In genomic region chr6:107587402-107587801, GRCh38 we compare ENCODE assay signal across 17 cellular contexts.
"Had no signal": no experiment of that assay in that cellular context is flagged by ENCODE, and none has a peak within 500 bp of the region (broad histone marks: within the 10 kb centered on the region; RNA-seq: fewer than 3 reads in every experiment).

No MANE protein-coding gene starts in this region.

- H3K9me3 Mint-ChIP-seq: activated CD4-positive, alpha-beta memory T cell treated with anti-CD3 and anti-CD28 coated beads for 36 hours; activated naive CD4-positive, alpha-beta T cell treated with anti-CD3 and anti-CD28 coated beads for 36 hours; activated naive CD8-positive, alpha-beta T cell treated with anti-CD3 and anti-CD28 coated beads, Interleukin-2, amount 10 ng/mL, durations not matched to agents 7 days and 5 days; activated T-cell treated with anti-CD3 and anti-CD28 coated beads, Interleukin-2, amount 50 U/mL, for 72 hours; dendritic cell treated with granulocyte-macrophage colony-stimulating factor and Interleukin-4, amounts not matched to agents 40 ng/mL and 50 ng/mL, for 4 days; T-helper 1 cell treated with Interleukin-12 subunit alpha and Interleukin-12 subunit beta and Interleukin-4 antibody, amounts not matched to agents 30 μg/mL and 1 μg/mL, for 36 hours had no signal

- H3K4me3 ChIP-seq: tibial artery had no signal

- H3K27me3 ChIP-seq: tibial artery had no signal

- H3K36me3 ChIP-seq: tibial artery had no signal

- H3K4me3 Mint-ChIP-seq: activated CD4-positive, alpha-beta memory T cell treated with anti-CD3 and anti-CD28 coated beads for 36 hours; activated naive CD4-positive, alpha-beta T cell treated with anti-CD3 and anti-CD28 coated beads for 36 hours; activated naive CD8-positive, alpha-beta T cell treated with anti-CD3 and anti-CD28 coated beads, Interleukin-2, amount 10 ng/mL, durations not matched to agents 7 days and 5 days; activated T-cell treated with anti-CD3 and anti-CD28 coated beads, Interleukin-2, amount 50 U/mL, for 72 hours; dendritic cell treated with granulocyte-macrophage colony-stimulating factor and Interleukin-4, amounts not matched to agents 40 ng/mL and 50 ng/mL, for 4 days; T-helper 1 cell treated with Interleukin-12 subunit alpha and Interleukin-12 subunit beta and Interleukin-4 antibody, amounts not matched to agents 30 μg/mL and 1 μg/mL, for 36 hours had no signal

- H3K27ac Mint-ChIP-seq: activated CD4-positive, alpha-beta memory T cell treated with anti-CD3 and anti-CD28 coated beads for 36 hours; activated naive CD4-positive, alpha-beta T cell treated with anti-CD3 and anti-CD28 coated beads for 36 hours; activated naive CD8-positive, alpha-beta T cell treated with anti-CD3 and anti-CD28 coated beads, Interleukin-2, amount 10 ng/mL, durations not matched to agents 7 days and 5 days; activated T-cell treated with anti-CD3 and anti-CD28 coated beads, Interleukin-2, amount 50 U/mL, for 72 hours; dendritic cell treated with granulocyte-macrophage colony-stimulating factor and Interleukin-4, amounts not matched to agents 40 ng/mL and 50 ng/mL, for 4 days; T-helper 1 cell treated with Interleukin-12 subunit alpha and Interleukin-12 subunit beta and Interleukin-4 antibody, amounts not matched to agents 30 μg/mL and 1 μg/mL, for 36 hours had no signal

- H3K4me1 Mint-ChIP-seq: activated naive CD8-positive, alpha-beta T cell treated with anti-CD3 and anti-CD28 coated beads, Interleukin-2, amount 10 ng/mL, durations not matched to agents 7 days and 5 days had no signal

- H3K27ac ChIP-seq: tibial artery had no signal

- DNase-seq: activated CD4-positive, alpha-beta memory T cell treated with anti-CD3 and anti-CD28 coated beads for 36 hours; activated CD4-positive, alpha-beta T cell treated with anti-CD3 and anti-CD28 coated beads for 48 hours; activated effector memory CD4-positive, alpha-beta T cell treated with Interleukin-2 at 50 U/mL for 16 hours; activated naive CD4-positive, alpha-beta T cell treated with anti-CD3 and anti-CD28 coated beads for 36 hours; activated naive CD8-positive, alpha-beta T cell treated with anti-CD3 and anti-CD28 coated beads, Interleukin-2, amount 10 ng/mL, durations not matched to agents 7 days and 5 days; activated T-cell treated with anti-CD3 and anti-CD28 coated beads, Interleukin-2, amount 50 U/mL, for 72 hours; amygdala; effector CD8-positive, alpha-beta T cell; erythroblast; foreskin fibroblast; mesenchymal stem cell; stimulated activated CD4-positive, alpha-beta T cell treated with anti-CD3 and anti-CD28 coated beads, Interleukin-4, amount 100 ng/mL, for 4 hours; stimulated activated naive CD8-positive, alpha-beta T cell treated with anti-CD3 and anti-CD28 coated beads, Interleukin-15, Interleukin-2, amounts not matched to agents 100 U/mL and 50 U/mL, for 24 hours; T1000; tibial artery had no signal

- H3K36me3 Mint-ChIP-seq: activated CD4-positive, alpha-beta memory T cell treated with anti-CD3 and anti-CD28 coated beads for 36 hours; activated naive CD8-positive, alpha-beta T cell treated with anti-CD3 and anti-CD28 coated beads, Interleukin-2, amount 10 ng/mL, durations not matched to agents 7 days and 5 days had no signal

- H3K9me3 ChIP-seq: tibial artery had no signal
